13 cellular contexts compared by ENCODE assay signal in genomic region chr3:185960518-185961288, GRCh38. TPM values are rescaled to one million over a fixed set of nuclear protein-coding genes. Genes with fewer than 3 reads are reported as not detected.
A peak's percentile ranks its signal among the peaks of the same experiment; 100 is the strongest.
DNase-seq lines count a peak whose midpoint lies in the region; ATAC-seq and TF ChIP-seq lines count a peak whose summit lies in the region.
"Had no signal": no experiment of that assay in that cellular context is flagged by ENCODE, and none has a peak within 500 bp of the region (broad histone marks: within the 10 kb centered on the region; RNA-seq: fewer than 3 reads in every experiment).

No MANE protein-coding gene starts in this region.

- H3K27ac Mint-ChIP-seq in stimulated activated memory B cell treated with anti-CD40 and anti-IgM and Interleukin-4, amounts not matched to agents 10 μg/mL and 1 μg/mL and 100 μg/mL, for 72 hours, result no peak overlapping the region
- no peak overlapping the region for H3K27ac Mint-ChIP-seq in endothelial cell (ENCODE audit: unreplicated experiment)
- H3K27ac Mint-ChIP-seq: activated T-helper 1 cell treated with anti-CD3 and anti-CD28 coated beads, Interleukin-12 subunit alpha, Interleukin-12 subunit beta, Interleukin-2, Interleukin-4 antibody, amounts not matched to agents 30 ng/mL and 10 ng/mL and 1 ng/mL, durations not matched to agents 14 hours and 24 hours and 36 hours; dendritic cell treated with granulocyte-macrophage colony-stimulating factor and Interleukin-4, amounts not matched to agents 40 ng/mL and 50 ng/mL, for 4 days had no signal

- intact Hi-C loops in OCI-LY7 (cut with micrococcal nuclease; ENCODE audit: unreplicated experiment), result no loop called here
- intact Hi-C loops in psoas muscle (cut with DNase I), result no loop called here

- H3K27me3 ChIP-seq in psoas muscle (ENCODE audit: insufficient read depth in 3 of 3, low read length in 2 of 3), result no peaks in the 10 kb centered on the region

- H3K27me3 Mint-ChIP-seq in stimulated activated memory B cell treated with anti-CD40 and anti-IgM and Interleukin-4, amounts not matched to agents 10 μg/mL and 1 μg/mL and 100 μg/mL, for 72 hours, result peaks cover 30% of the 10 kb centered on the region
- peaks cover 3% of the 10 kb centered on the region for H3K27me3 Mint-ChIP-seq in endothelial cell (ENCODE audit: unreplicated experiment)
- H3K27me3 Mint-ChIP-seq: dendritic cell treated with granulocyte-macrophage colony-stimulating factor and Interleukin-4, amounts not matched to agents 40 ng/mL and 50 ng/mL, for 4 days had no signal

- no peaks in the 10 kb centered on the region for H4K20me1 ChIP-seq in OCI-LY7 (ENCODE audit: insufficient read depth, low read length)

- peaks cover 10% of the 10 kb centered on the region for H3K36me3 Mint-ChIP-seq in stimulated activated memory B cell treated with anti-CD40 and anti-IgM and Interleukin-4, amounts not matched to agents 10 μg/mL and 1 μg/mL and 100 μg/mL, for 72 hours
- no peaks in the 10 kb centered on the region for H3K36me3 Mint-ChIP-seq in endothelial cell (ENCODE audit: low read depth, unreplicated experiment)

- H3K9me3 ChIP-seq in OCI-LY7 (ENCODE audit: low read length), result no peaks in the 10 kb centered on the region
- H3K9me3 ChIP-seq in psoas muscle, result no peaks in the 10 kb centered on the region

- H3K9me2 ChIP-seq in OCI-LY7 (ENCODE audit: insufficient read depth, low read length), result no peaks in the 10 kb centered on the region

- 0 out of 2 replicates have a peak overlapping the region, but pooled peaks have one; percentile 36 for H2AFZ ChIP-seq in OCI-LY7 (ENCODE audit: low read length)

- no peak overlapping the region for H3K4me2 ChIP-seq in OCI-LY7 (ENCODE audit: low read length)

- H3K27ac ChIP-seq in OCI-LY7 (ENCODE audit: low read depth, low read length, poor library complexity, severe bottlenecking) (no peak overlapping the region), psoas muscle (peak overlapping the region; percentile 79)

- no peak overlapping the region for H3K4me3 Mint-ChIP-seq in stimulated activated memory B cell treated with anti-CD40 and anti-IgM and Interleukin-4, amounts not matched to agents 10 μg/mL and 1 μg/mL and 100 μg/mL, for 72 hours
- H3K4me3 Mint-ChIP-seq in endothelial cell (ENCODE audit: unreplicated experiment), result no peak overlapping the region
- H3K4me3 Mint-ChIP-seq: activated T-helper 1 cell treated with anti-CD3 and anti-CD28 coated beads, Interleukin-12 subunit alpha, Interleukin-12 subunit beta, Interleukin-2, Interleukin-4 antibody, amounts not matched to agents 30 ng/mL and 10 ng/mL and 1 ng/mL, durations not matched to agents 14 hours and 24 hours and 36 hours; dendritic cell treated with granulocyte-macrophage colony-stimulating factor and Interleukin-4, amounts not matched to agents 40 ng/mL and 50 ng/mL, for 4 days; neural crest cell had no signal

- peaks cover 5% of the 10 kb centered on the region for H3K9me3 Mint-ChIP-seq in stimulated activated memory B cell treated with anti-CD40 and anti-IgM and Interleukin-4, amounts not matched to agents 10 μg/mL and 1 μg/mL and 100 μg/mL, for 72 hours
- no peaks in the 10 kb centered on the region for H3K9me3 Mint-ChIP-seq in endothelial cell (ENCODE audit: unreplicated experiment)
- H3K9me3 Mint-ChIP-seq: activated T-helper 1 cell treated with anti-CD3 and anti-CD28 coated beads, Interleukin-12 subunit alpha, Interleukin-12 subunit beta, Interleukin-2, Interleukin-4 antibody, amounts not matched to agents 30 ng/mL and 10 ng/mL and 1 ng/mL, durations not matched to agents 14 hours and 24 hours and 36 hours; dendritic cell treated with granulocyte-macrophage colony-stimulating factor and Interleukin-4, amounts not matched to agents 40 ng/mL and 50 ng/mL, for 4 days; neural crest cell had no signal

- DNase-seq in AG08395 (ENCODE audit: low spot score) (peak; percentile 10), OCI-LY7 (ENCODE audit: low spot score) (no peak), psoas muscle (no peak), DMS153 treated with DMSO at 0.1 percent for 48 hours (lab: John Stamatoyannopoulos, UW; ENCODE audit: unreplicated experiment) (no peak), endothelial cell (ENCODE audit: low spot score) (no peak), DMS 273 (lab: John Stamatoyannopoulos, UW; ENCODE audit: unreplicated experiment) (no peak)
- DNase-seq: hippocampal formation, NCI-H146 had no signal

- H3K4me1 ChIP-seq in OCI-LY7 (ENCODE audit: insufficient read depth, low read length, poor library complexity, severe bottlenecking) (no peaks in the 10 kb centered on the region), psoas muscle (peaks cover 11% of the 10 kb centered on the region)

- BruUV-seq in OCI-LY7 (replicated peaks; lab: Mats Ljungman, UMichigan), result no TSS peak

- POLR2A ChIA-PET in OCI-LY7 (lab: Charles Lee), result interaction anchor here (0.6 kb wide), 1 partner anchor 16 kb away, joined by 5 read pairs; no protein-coding TSS in a partner anchor

- ATAC-seq in esophagus mucosa (peak; percentile 61), psoas muscle (peak in 3 of 4 donors; percentile 25 to 43 (median 29))
- ATAC-seq in stimulated activated memory B cell treated with anti-CD40 and anti-IgM and Interleukin-4, amounts not matched to agents 10 μg/mL and 1 μg/mL and 100 μg/mL, for 72 hours, result no peak

- CTCF ChIA-PET in OCI-LY7 (lab: Charles Lee; ENCODE audit: unreplicated experiment), result no interaction called here

- H3K36me3 ChIP-seq in OCI-LY7 (ENCODE audit: insufficient read depth, low read length) (no peaks in the 10 kb centered on the region), psoas muscle (ENCODE audit: insufficient read depth in 1 of 2, low read depth in 1 of 2) (no peaks in the 10 kb centered on the region)

- no peaks in the 10 kb centered on the region for H3K79me2 ChIP-seq in OCI-LY7 (ENCODE audit: insufficient read depth, low read depth, low read length)

- 85 to 90% (median 86%) methylated on average over 4 of the region's 4 CpGs for WGBS in psoas muscle, 3 donors

- TF ChIP-seq CTCF in OCI-LY7 (conservative IDR thresholded peaks at IDR 0.05; ENCODE audit: low read length) (no peak), psoas muscle (IDR thresholded peaks at IDR 0.05) (no peak), endothelial cell (IDR thresholded peaks at IDR 0.05; ENCODE audit: unreplicated experiment) (no peak)

- H3K4me1 Mint-ChIP-seq in stimulated activated memory B cell treated with anti-CD40 and anti-IgM and Interleukin-4, amounts not matched to agents 10 μg/mL and 1 μg/mL and 100 μg/mL, for 72 hours, result no peaks in the 10 kb centered on the region
- no peaks in the 10 kb centered on the region for H3K4me1 Mint-ChIP-seq in endothelial cell (ENCODE audit: unreplicated experiment)
- H3K4me1 Mint-ChIP-seq: neural crest cell had no signal

- H3K4me3 ChIP-seq in OCI-LY7 (ENCODE audit: low read depth, low read length, poor library complexity, severe bottlenecking) (no peak overlapping the region), psoas muscle (peak overlapping the region; percentile 46)

RNA-seq across cellular contexts. Expression of gene TRA2B, which starts 22.9 kb away (rescaled TPM):
- 349 and 420 TPM in 2 replicates for total RNA-seq in OCI-LY7 (2014; rRNA removed; shearing (Covaris generic))
- 296 and 325 TPM in 2 replicates for total RNA-seq in OCI-LY7 (2022)
- total RNA-seq in esophagus mucosa, result 86.0 TPM
- 10 to 100 TPM; 38.7 to 99.5 (median 68.8) TPM for total RNA-seq in psoas muscle
- 10 to 100 TPM; 60.5 to 86.6 (median 86.5) TPM for polyA plus RNA-seq in psoas muscle
- total RNA-seq in endothelial cell (ENCODE audit: unreplicated experiment), result 132 TPM
